Comparison of ENCODE assay signal across 32 cellular contexts in genomic region chr21:30935121-30935888, GRCh38. TPM values are rescaled to one million over a fixed set of nuclear protein-coding genes. Genes with fewer than 3 reads are reported as not detected.
"Had no signal": no experiment of that assay in that cellular context is flagged by ENCODE, and none has a peak within 500 bp of the region (broad histone marks: within the 10 kb centered on the region; RNA-seq: fewer than 3 reads in every experiment).

No MANE protein-coding gene starts in this region.

- H3K4me3 ChIP-seq: SJCRH30, SK-N-MC had no signal

- H3K9ac ChIP-seq: KMS-11 had no signal

- H3K9me3 Mint-ChIP-seq: activated CD4-positive, alpha-beta T cell treated with anti-CD3 and anti-CD28 coated beads, Interleukin-2, amount 10 ng/mL, durations not matched to agents 24 days and 14 days; activated CD8-positive, alpha-beta T cell treated with anti-CD3 and anti-CD28 coated beads for 36 hours; activated T-cell treated with anti-CD3 and anti-CD28 coated beads, Interleukin-2, amount 50 U/mL, for 72 hours; activated T-helper 17 cell treated with anti-CD3 and anti-CD28 coated beads, Interleukin-2, amount 50 U/mL, for 72 hours had no signal

- H3K36me3 Mint-ChIP-seq: activated naive CD8-positive, alpha-beta T cell treated with anti-CD3 and anti-CD28 coated beads, Interleukin-2, amount 10 ng/mL, durations not matched to agents 7 days and 5 days; brain had no signal

- H3K4me1 Mint-ChIP-seq: activated CD4-positive, alpha-beta T cell treated with anti-CD3 and anti-CD28 coated beads, Interleukin-2, amount 10 ng/mL, durations not matched to agents 24 days and 14 days; activated naive CD8-positive, alpha-beta T cell treated with anti-CD3 and anti-CD28 coated beads, Interleukin-2, amount 10 ng/mL, durations not matched to agents 7 days and 5 days; activated T-helper 17 cell treated with anti-CD3 and anti-CD28 coated beads, Interleukin-2, amount 50 U/mL, for 72 hours; brain had no signal

- H3K4me1 ChIP-seq: SJCRH30 had no signal

- DNase-seq: activated CD4-positive, alpha-beta T cell treated with anti-CD3 and anti-CD28 coated beads, Interleukin-2, amount 10 ng/mL, durations not matched to agents 24 days and 14 days; activated CD4-positive, alpha-beta T cell treated with anti-CD3 and anti-CD28 coated beads, Interleukin-2, amount 50 U/mL, for 4 hours; activated CD8-positive, alpha-beta T cell treated with anti-CD3 and anti-CD28 coated beads for 36 hours; activated effector memory CD4-positive, alpha-beta T cell treated with anti-CD3 and anti-CD28 coated beads, Interleukin-2, amount 50 U/mL, for 16 hours; activated naive CD4-positive, alpha-beta T cell; activated naive CD4-positive, alpha-beta T cell treated with anti-CD3 and anti-CD28 coated beads, Interleukin-2, amount 50 U/mL, for 16 hours; activated naive CD8-positive, alpha-beta T cell treated with anti-CD3 and anti-CD28 coated beads, Interleukin-2, amount 10 ng/mL, durations not matched to agents 7 days and 5 days; activated T-cell treated with anti-CD3 and anti-CD28 coated beads, Interleukin-2, amount 50 U/mL, for 1 hour; activated T-cell treated with anti-CD3 and anti-CD28 coated beads, Interleukin-2, amount 50 U/mL, for 72 hours; caudate nucleus; NCI-H1092 treated with DMSO at 0.1 percent for 48 hours; NCI-H1417; NCI-H146; NCI-H187; NCI-H2029 treated with DMSO at 0.1 percent for 48 hours; NCI-H2107; NCI-H2171; NCI-H510A; NCI-H526; NCI-H748 treated with DMSO at 0.1 percent for 48 hours; NK-92 treated with Interleukin-12 subunit alpha and Interleukin-12 subunit beta, amount 100 ng/mL, for 24 hours; Right ventricle myocardium superior; SJCRH30 had no signal

- H3K27me3 Mint-ChIP-seq: activated CD4-positive, alpha-beta T cell treated with anti-CD3 and anti-CD28 coated beads, Interleukin-2, amount 10 ng/mL, durations not matched to agents 24 days and 14 days; activated CD8-positive, alpha-beta T cell treated with anti-CD3 and anti-CD28 coated beads for 36 hours; activated naive CD8-positive, alpha-beta T cell treated with anti-CD3 and anti-CD28 coated beads, Interleukin-2, amount 10 ng/mL, durations not matched to agents 7 days and 5 days; activated T-helper 17 cell treated with anti-CD3 and anti-CD28 coated beads, Interleukin-2, amount 50 U/mL, for 72 hours; brain had no signal

- H3K27ac ChIP-seq: KMS-11, SJCRH30, SK-N-MC had no signal

- H3K9me3 ChIP-seq: SJCRH30 had no signal

- H3K27ac Mint-ChIP-seq: activated CD4-positive, alpha-beta T cell treated with anti-CD3 and anti-CD28 coated beads, Interleukin-2, amount 10 ng/mL, durations not matched to agents 24 days and 14 days; activated CD8-positive, alpha-beta T cell treated with anti-CD3 and anti-CD28 coated beads for 36 hours; activated naive CD8-positive, alpha-beta T cell treated with anti-CD3 and anti-CD28 coated beads, Interleukin-2, amount 10 ng/mL, durations not matched to agents 7 days and 5 days; activated T-cell treated with anti-CD3 and anti-CD28 coated beads, Interleukin-2, amount 50 U/mL, for 72 hours; activated T-helper 17 cell treated with anti-CD3 and anti-CD28 coated beads, Interleukin-2, amount 50 U/mL, for 72 hours; brain; T-helper 1 cell treated with Interleukin-12 subunit alpha and Interleukin-12 subunit beta and Interleukin-4 antibody, amounts not matched to agents 30 μg/mL and 1 μg/mL, for 36 hours; T-helper 2 cell treated with Interferon-gamma antibody and Interleukin-4, amounts not matched to agents 5 μg/mL and 100 μg/mL, for 36 hours had no signal

- H3K36me3 ChIP-seq: SJCRH30 had no signal

- H3K27me3 ChIP-seq: SJCRH30 had no signal

- H3K4me2 ChIP-seq: KMS-11 had no signal

- H3K4me3 Mint-ChIP-seq: activated CD4-positive, alpha-beta T cell treated with anti-CD3 and anti-CD28 coated beads, Interleukin-2, amount 10 ng/mL, durations not matched to agents 24 days and 14 days; activated CD8-positive, alpha-beta T cell treated with anti-CD3 and anti-CD28 coated beads for 36 hours; activated naive CD8-positive, alpha-beta T cell treated with anti-CD3 and anti-CD28 coated beads, Interleukin-2, amount 10 ng/mL, durations not matched to agents 7 days and 5 days; activated T-cell treated with anti-CD3 and anti-CD28 coated beads, Interleukin-2, amount 50 U/mL, for 72 hours; activated T-helper 17 cell treated with anti-CD3 and anti-CD28 coated beads, Interleukin-2, amount 50 U/mL, for 72 hours; brain; T-helper 1 cell treated with Interleukin-12 subunit alpha and Interleukin-12 subunit beta and Interleukin-4 antibody, amounts not matched to agents 30 μg/mL and 1 μg/mL, for 36 hours; T-helper 2 cell treated with Interferon-gamma antibody and Interleukin-4, amounts not matched to agents 5 μg/mL and 100 μg/mL, for 36 hours had no signal

- ATAC-seq: activated CD8-positive, alpha-beta T cell treated with anti-CD3 and anti-CD28 coated beads for 36 hours; activated T-cell treated with anti-CD3 and anti-CD28 coated beads, Interleukin-2, amount 50 U/mL, for 72 hours; activated T-helper 17 cell treated with anti-CD3 and anti-CD28 coated beads, Interleukin-2, amount 50 U/mL, for 72 hours had no signal

RNA-seq across cellular contexts. Expression of gene KRTAP11-1, which starts 53.9 kb away (rescaled TPM):
- total RNA-seq: activated CD4-positive, alpha-beta T cell treated with anti-CD3 and anti-CD28 coated beads, Interleukin-2, amount 10 ng/mL, durations not matched to agents 24 days and 14 days; activated CD8-positive, alpha-beta memory T cell treated with anti-CD3 and anti-CD28 coated beads for 36 hours; activated CD8-positive, alpha-beta T cell treated with anti-CD3 and anti-CD28 coated beads for 36 hours; activated naive CD8-positive, alpha-beta T cell treated with anti-CD3 and anti-CD28 coated beads, Interleukin-2, amount 10 ng/mL, durations not matched to agents 7 days and 5 days; activated T-cell treated with anti-CD3 and anti-CD28 coated beads, Interleukin-2, amount 50 U/mL, for 72 hours; activated T-helper 17 cell treated with anti-CD3 and anti-CD28 coated beads, Interleukin-2, amount 50 U/mL, for 72 hours; bronchial epithelial cell; LHCN-M2; Right ventricle myocardium superior; SJCRH30 had no signal
